ENCODE assay signal across 9 cellular contexts in genomic region chr21:36589352-36589971, GRCh38.
A peak's percentile ranks its signal among the peaks of the same experiment; 100 is the strongest.
DNase-seq lines count a peak whose midpoint lies in the region; ATAC-seq and TF ChIP-seq lines count a peak whose summit lies in the region.
"Had no signal": no experiment of that assay in that cellular context is flagged by ENCODE, and none has a peak within 500 bp of the region (broad histone marks: within the 10 kb centered on the region; RNA-seq: fewer than 3 reads in every experiment).

No MANE protein-coding gene starts in this region.

- no peak overlapping the region for H2AFZ ChIP-seq in DND-41 (ENCODE audit: low read depth, low read length)

- H3K27ac Mint-ChIP-seq in HFFc6, result no peak overlapping the region

- no peak overlapping the region for H3K27ac ChIP-seq in DND-41 (ENCODE audit: low read length)

- H3K79me2 ChIP-seq in DND-41 (ENCODE audit: insufficient read depth, low read length), result no peaks in the 10 kb centered on the region

- H3K4me1 Mint-ChIP-seq in HFFc6 (ENCODE audit: low read depth), result peaks cover 14% of the 10 kb centered on the region
- H3K4me1 Mint-ChIP-seq: naive B cell had no signal

- no peaks in the 10 kb centered on the region for H3K27me3 ChIP-seq in DND-41 (ENCODE audit: insufficient read depth, low read length, poor library complexity)

- no peaks in the 10 kb centered on the region for H3K9me3 Mint-ChIP-seq in HFFc6
- H3K9me3 Mint-ChIP-seq: naive B cell had no signal

- peak; percentile 52 for TF ChIP-seq CTCF in DND-41 (IDR thresholded peaks at IDR 0.05; ENCODE audit: borderline replicate concordance, extremely low read depth, low read length, poor library complexity, severe bottlenecking)
- TF ChIP-seq CTCF in HFFc6 (IDR thresholded peaks at IDR 0.05), result peak; percentile 85
- peak; percentile 75 for TF ChIP-seq CTCF in fibroblast of the aortic adventitia (IDR thresholded peaks at IDR 0.05; ENCODE audit: insufficient read depth, low read length)

- no peak overlapping the region for H3K4me3 ChIP-seq in DND-41 (ENCODE audit: low read depth in 1 of 2, low read length in 2 of 2)
- no peak overlapping the region for H3K4me3 ChIP-seq in fibroblast of the aortic adventitia (ENCODE audit: low read depth, low read length)

- no peak overlapping the region for H3K9ac ChIP-seq in DND-41 (ENCODE audit: low read depth, low read length)

- H3K4me2 ChIP-seq in DND-41 (ENCODE audit: insufficient read depth, low read length), result no peak overlapping the region

- no peaks in the 10 kb centered on the region for H3K36me3 Mint-ChIP-seq in HFFc6 (ENCODE audit: low read depth)
- H3K36me3 Mint-ChIP-seq: naive B cell had no signal

- H3K4me1 ChIP-seq in DND-41 (ENCODE audit: insufficient read depth, low read length), result no peaks in the 10 kb centered on the region

- H3K4me3 Mint-ChIP-seq in HFFc6, result 0 out of 2 replicates have a peak overlapping the region, but pooled peaks have one; percentile 9
- H3K4me3 Mint-ChIP-seq: naive B cell had no signal

- H3K9me3 ChIP-seq in DND-41 (ENCODE audit: insufficient read depth, low read length, severe bottlenecking), result no peaks in the 10 kb centered on the region

- peak; percentile 62; the same call in 1 of the 3 replicates for ATAC-seq in DND-41 (ENCODE audit: insufficient read depth, low read depth)
- ATAC-seq in SK-N-SH treated with all-trans-retinoic acid at 6 μM for 48 hours, result peak; percentile 86
- ATAC-seq in GM21381 (IDR thresholded peaks at IDR 0.05; ENCODE audit: unreplicated experiment), result no peak
- no peak for ATAC-seq in GM18909 (IDR thresholded peaks at IDR 0.05; ENCODE audit: poor library complexity, unreplicated experiment)

- no peaks in the 10 kb centered on the region for H4K20me1 ChIP-seq in DND-41 (ENCODE audit: insufficient read depth, low read length)

- peaks cover 26% of the 10 kb centered on the region for H3K27me3 Mint-ChIP-seq in HFFc6 (ENCODE audit: insufficient read depth)

- H3K36me3 ChIP-seq in DND-41 (ENCODE audit: insufficient read depth, low read length), result no peaks in the 10 kb centered on the region

- DNase-seq in DND-41 (peak; percentile 27), HFFc6 (peak; percentile 35), fibroblast of the aortic adventitia (ENCODE audit: low read depth) (peak; percentile 70), renal cortical epithelial cell (ENCODE audit: low read depth) (peak; percentile 10), NCI-H774 (lab: John Stamatoyannopoulos, UW) (no peak)
- DNase-seq: naive B cell had no signal

TF ChIP-seq in SK-N-SH treated with all-trans-retinoic acid at 6 μM for 48 hours, 23 proteins besides CTCF, POLR2A, EP300 and RAD21:
- TF ChIP-seq RARB (CRISPR knock-in tag; IDR thresholded peaks at IDR 0.05) (no peak), PPARA (CRISPR knock-in tag; IDR thresholded peaks at IDR 0.05; ENCODE audit: borderline replicate concordance) (no peak), OSR1 (CRISPR knock-in tag; IDR thresholded peaks at IDR 0.05) (no peak), ZFP30 (CRISPR knock-in tag; IDR thresholded peaks at IDR 0.05) (no peak), CSDC2 (CRISPR knock-in tag; IDR thresholded peaks at IDR 0.05) (no peak), SNAI2 (CRISPR knock-in tag; IDR thresholded peaks at IDR 0.05) (no peak)

Comparison
In these comparisons a context has a peak if more than half of its experiments do, and no peak if none do; other contexts are left out.
1. ATAC-seq: peak in DND-41 (single experiment) and SK-N-SH treated with all-trans-retinoic acid at 6 μM for 48 hours (single experiment); none in GM21381 (single experiment) and GM18909 (single experiment).
2. Peak in every context shown above with its lines, with median percentiles within 50 percentile points of each other: CTCF ChIP-seq.